32 cellular contexts compared by ENCODE assay signal in genomic region chr2:121367246-121367900, GRCh38.
"Had no signal": no experiment of that assay in that cellular context is flagged by ENCODE, and none has a peak within 500 bp of the region (broad histone marks: within the 10 kb centered on the region; RNA-seq: fewer than 3 reads in every experiment).

No MANE protein-coding gene starts in this region.

- H3K36me3 ChIP-seq: breast epithelium, colonic mucosa had no signal

- H3K27ac ChIP-seq: ascending aorta, breast epithelium, cardiac muscle cell, colonic mucosa, esophagus squamous epithelium, gastroesophageal sphincter, heart right ventricle, hepatocyte had no signal

- H3K27me3 Mint-ChIP-seq: activated CD4-positive, alpha-beta memory T cell treated with anti-CD3 and anti-CD28 coated beads, Interleukin-2, amount 10 ng/mL, durations not matched to agents 7 days and 5 days; activated CD4-positive, alpha-beta T cell treated with anti-CD3 and anti-CD28 coated beads, Interleukin-2, amount 10 ng/mL, durations not matched to agents 7 days and 5 days; activated naive CD4-positive, alpha-beta T cell treated with anti-CD3 and anti-CD28 coated beads, Interleukin-2, amount 10 ng/mL, durations not matched to agents 7 days and 5 days; activated naive CD8-positive, alpha-beta T cell treated with anti-CD3 and anti-CD28 coated beads, Interleukin-2, amount 10 ng/mL, durations not matched to agents 7 days and 5 days; brain; dendritic cell treated with granulocyte-macrophage colony-stimulating factor and Interleukin-4, amounts not matched to agents 40 ng/mL and 50 ng/mL, for 4 days had no signal

- DNase-seq: activated CD4-positive, alpha-beta memory T cell treated with anti-CD3 and anti-CD28 coated beads, Interleukin-2, amount 10 ng/mL, durations not matched to agents 7 days and 5 days; activated CD4-positive, alpha-beta T cell treated with anti-CD3 and anti-CD28 coated beads for 1 hour; activated CD4-positive, alpha-beta T cell treated with anti-CD3 and anti-CD28 coated beads for 4 hours; activated CD4-positive, alpha-beta T cell treated with anti-CD3 and anti-CD28 coated beads, Interleukin-2, amount 10 ng/mL, durations not matched to agents 7 days and 5 days; activated CD4-positive, alpha-beta T cell treated with anti-CD3 and anti-CD28 coated beads, Interleukin-2, amount 50 U/mL, for 4 hours; activated CD8-positive, alpha-beta memory T cell treated with anti-CD3 and anti-CD28 coated beads, Interleukin-2, amount 50 U/mL, for 48 hours; activated gamma-delta T cell; activated naive CD4-positive, alpha-beta T cell; activated naive CD4-positive, alpha-beta T cell treated with anti-CD3 and anti-CD28 coated beads, Interleukin-2, amount 10 ng/mL, durations not matched to agents 7 days and 5 days; activated naive CD8-positive, alpha-beta T cell treated with anti-CD3 and anti-CD28 coated beads, Interleukin-2, amount 10 ng/mL, durations not matched to agents 7 days and 5 days; activated T-cell treated with anti-CD3 and anti-CD28 coated beads for 4 hours; activated T-cell treated with anti-CD3 and anti-CD28 coated beads, Interleukin-2, amount 50 U/mL, for 48 hours; central memory CD4-positive, alpha-beta T cell; cerebellar nuclear complex; colonic mucosa; dorsolateral prefrontal cortex; effector memory CD4-positive, alpha-beta T cell; esophagus squamous epithelium; foreskin melanocyte; heart right ventricle; T-helper 2 cell had no signal

- H3K4me2 ChIP-seq: hepatocyte had no signal

- H3K4me1 Mint-ChIP-seq: activated CD4-positive, alpha-beta memory T cell treated with anti-CD3 and anti-CD28 coated beads, Interleukin-2, amount 10 ng/mL, durations not matched to agents 7 days and 5 days; activated CD4-positive, alpha-beta T cell treated with anti-CD3 and anti-CD28 coated beads, Interleukin-2, amount 10 ng/mL, durations not matched to agents 7 days and 5 days; activated naive CD4-positive, alpha-beta T cell treated with anti-CD3 and anti-CD28 coated beads, Interleukin-2, amount 10 ng/mL, durations not matched to agents 7 days and 5 days; activated naive CD8-positive, alpha-beta T cell treated with anti-CD3 and anti-CD28 coated beads, Interleukin-2, amount 10 ng/mL, durations not matched to agents 7 days and 5 days; WTC11 had no signal

- H3K4me1 ChIP-seq: breast epithelium had no signal

- H3K36me3 Mint-ChIP-seq: activated naive CD4-positive, alpha-beta T cell treated with anti-CD3 and anti-CD28 coated beads, Interleukin-2, amount 50 U/mL, for 72 hours had no signal

- ATAC-seq: activated naive CD4-positive, alpha-beta T cell treated with anti-CD3 and anti-CD28 coated beads, Interleukin-2, amount 50 U/mL, for 72 hours; gastroesophageal sphincter; heart right ventricle; WTC11 had no signal

- H3K9me3 ChIP-seq: ascending aorta, breast epithelium, colonic mucosa, esophagus squamous epithelium, gastroesophageal sphincter, heart right ventricle had no signal

- H3K9me3 Mint-ChIP-seq: activated CD4-positive, alpha-beta memory T cell treated with anti-CD3 and anti-CD28 coated beads, Interleukin-2, amount 10 ng/mL, durations not matched to agents 7 days and 5 days; activated CD4-positive, alpha-beta T cell treated with anti-CD3 and anti-CD28 coated beads, Interleukin-2, amount 10 ng/mL, durations not matched to agents 7 days and 5 days; activated naive CD4-positive, alpha-beta T cell treated with anti-CD3 and anti-CD28 coated beads, Interleukin-2, amount 10 ng/mL, durations not matched to agents 7 days and 5 days; activated naive CD4-positive, alpha-beta T cell treated with anti-CD3 and anti-CD28 coated beads, Interleukin-2, amount 50 U/mL, for 72 hours; activated naive CD8-positive, alpha-beta T cell treated with anti-CD3 and anti-CD28 coated beads, Interleukin-2, amount 10 ng/mL, durations not matched to agents 7 days and 5 days; activated T-helper 1 cell treated with anti-CD3 and anti-CD28 coated beads, Interleukin-12 subunit alpha, Interleukin-12 subunit beta, Interleukin-2, Interleukin-4 antibody, amounts not matched to agents 30 ng/mL and 10 ng/mL and 1 ng/mL, durations not matched to agents 14 hours and 24 hours and 36 hours; activated T-helper 2 cell treated with anti-CD3 and anti-CD28 coated beads, Interferon-gamma antibody, Interleukin-2, Interleukin-4, amounts not matched to agents 10 μg/mL and 5 μg/mL and 100 μg/mL, durations not matched to agents 14 hours and 24 hours and 36 hours; brain; dendritic cell treated with granulocyte-macrophage colony-stimulating factor and Interleukin-4, amounts not matched to agents 40 ng/mL and 50 ng/mL, for 4 days; WTC11 had no signal

- H3K27me3 ChIP-seq: ascending aorta, breast epithelium, cardiac muscle cell, colonic mucosa, dorsolateral prefrontal cortex, esophagus squamous epithelium, gastroesophageal sphincter, heart right ventricle, hepatocyte had no signal

- H3K27ac Mint-ChIP-seq: activated CD4-positive, alpha-beta memory T cell treated with anti-CD3 and anti-CD28 coated beads, Interleukin-2, amount 10 ng/mL, durations not matched to agents 7 days and 5 days; activated CD4-positive, alpha-beta T cell treated with anti-CD3 and anti-CD28 coated beads, Interleukin-2, amount 10 ng/mL, durations not matched to agents 7 days and 5 days; activated naive CD4-positive, alpha-beta T cell treated with anti-CD3 and anti-CD28 coated beads, Interleukin-2, amount 10 ng/mL, durations not matched to agents 7 days and 5 days; activated naive CD8-positive, alpha-beta T cell treated with anti-CD3 and anti-CD28 coated beads, Interleukin-2, amount 10 ng/mL, durations not matched to agents 7 days and 5 days; activated T-helper 1 cell treated with anti-CD3 and anti-CD28 coated beads, Interleukin-12 subunit alpha, Interleukin-12 subunit beta, Interleukin-2, Interleukin-4 antibody, amounts not matched to agents 30 ng/mL and 10 ng/mL and 1 ng/mL, durations not matched to agents 14 hours and 24 hours and 36 hours; activated T-helper 2 cell treated with anti-CD3 and anti-CD28 coated beads, Interferon-gamma antibody, Interleukin-2, Interleukin-4, amounts not matched to agents 10 μg/mL and 5 μg/mL and 100 μg/mL, durations not matched to agents 14 hours and 24 hours and 36 hours; dendritic cell treated with granulocyte-macrophage colony-stimulating factor and Interleukin-4, amounts not matched to agents 40 ng/mL and 50 ng/mL, for 4 days; WTC11 had no signal

- H3K79me2 ChIP-seq: hepatocyte had no signal

- H3K4me3 Mint-ChIP-seq: activated CD4-positive, alpha-beta memory T cell treated with anti-CD3 and anti-CD28 coated beads, Interleukin-2, amount 10 ng/mL, durations not matched to agents 7 days and 5 days; activated CD4-positive, alpha-beta T cell treated with anti-CD3 and anti-CD28 coated beads, Interleukin-2, amount 10 ng/mL, durations not matched to agents 7 days and 5 days; activated naive CD4-positive, alpha-beta T cell treated with anti-CD3 and anti-CD28 coated beads, Interleukin-2, amount 10 ng/mL, durations not matched to agents 7 days and 5 days; activated naive CD8-positive, alpha-beta T cell treated with anti-CD3 and anti-CD28 coated beads, Interleukin-2, amount 10 ng/mL, durations not matched to agents 7 days and 5 days; activated T-helper 1 cell treated with anti-CD3 and anti-CD28 coated beads, Interleukin-12 subunit alpha, Interleukin-12 subunit beta, Interleukin-2, Interleukin-4 antibody, amounts not matched to agents 30 ng/mL and 10 ng/mL and 1 ng/mL, durations not matched to agents 14 hours and 24 hours and 36 hours; brain; dendritic cell treated with granulocyte-macrophage colony-stimulating factor and Interleukin-4, amounts not matched to agents 40 ng/mL and 50 ng/mL, for 4 days; WTC11 had no signal

- H3K4me3 ChIP-seq: ascending aorta, breast epithelium, cardiac muscle cell, colonic mucosa, dorsolateral prefrontal cortex, esophagus squamous epithelium, gastroesophageal sphincter, heart right ventricle, hepatocyte had no signal

- H2AFZ ChIP-seq: hepatocyte had no signal
